In genomic region chr9:28820741-28821140, GRCh38 we compare ENCODE assay signal across 1 cellular context.
TF ChIP-seq lines count a peak whose summit lies in the region.

No MANE protein-coding gene starts in this region.

TF ChIP-seq in neural cell, 6 proteins besides CTCF, POLR2A, EP300 and RAD21 (continued from another document):
- TF ChIP-seq MXI1 (conservative IDR thresholded peaks at IDR 0.05; ENCODE audit: poor library complexity, severe bottlenecking) (no peak), TAF1 (IDR thresholded peaks at IDR 0.05; ENCODE audit: low read depth) (no peak), REST (IDR thresholded peaks at IDR 0.05; ENCODE audit: borderline replicate concordance) (no peak), SMC3 (conservative IDR thresholded peaks at IDR 0.05; ENCODE audit: poor library complexity) (no peak)
